In the genomic region with DNA sequence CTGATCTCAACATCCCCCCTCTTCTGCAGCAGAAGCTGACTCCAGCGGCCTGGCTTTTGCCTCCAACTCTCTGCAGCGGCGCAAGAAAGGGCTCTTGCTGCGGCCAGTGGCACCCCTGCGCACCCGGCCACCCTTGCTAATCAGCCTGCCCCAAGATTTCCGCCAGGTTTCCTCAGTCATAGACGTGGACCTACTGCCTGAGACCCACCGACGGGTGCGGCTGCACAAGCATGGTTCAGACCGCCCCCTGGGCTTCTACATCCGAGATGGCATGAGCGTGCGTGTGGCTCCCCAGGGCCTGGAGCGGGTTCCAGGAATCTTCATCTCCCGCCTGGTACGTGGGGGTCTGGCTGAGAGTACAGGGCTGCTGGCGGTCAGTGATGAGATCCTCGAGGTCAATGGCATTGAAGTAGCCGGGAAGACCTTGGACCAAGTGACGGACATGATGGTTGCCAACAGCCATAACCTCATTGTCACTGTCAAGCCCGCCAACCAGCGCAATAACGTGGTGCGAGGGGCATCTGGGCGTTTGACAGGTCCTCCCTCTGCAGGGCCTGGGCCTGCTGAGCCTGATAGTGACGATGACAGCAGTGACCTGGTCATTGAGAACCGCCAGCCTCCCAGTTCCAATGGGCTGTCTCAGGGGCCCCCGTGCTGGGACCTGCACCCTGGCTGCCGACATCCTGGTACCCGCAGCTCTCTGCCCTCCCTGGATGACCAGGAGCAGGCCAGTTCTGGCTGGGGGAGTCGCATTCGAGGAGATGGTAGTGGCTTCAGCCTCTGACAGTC, we compare ENCODE assay signal across 12 cellular contexts. TPM values are rescaled to one million over a fixed set of nuclear protein-coding genes. Genes with fewer than 3 reads are reported as not detected.
A peak's percentile ranks its signal among the peaks of the same experiment; 100 is the strongest.
DNase-seq lines count a peak whose midpoint lies in the region; ATAC-seq, FAIRE-seq and TF ChIP-seq lines count a peak whose summit lies in the region.
"Had no signal": no experiment of that assay in that cellular context is flagged by ENCODE, and none has a peak within 500 bp of the region (broad histone marks: within the 10 kb centered on the region; RNA-seq: fewer than 3 reads in every experiment).

No MANE protein-coding gene starts in this region.

- CTCF ChIA-PET in CD4-positive, alpha-beta memory T cell (lab: Charles Lee; ENCODE audit: partially characterized antibody), result interaction anchor here (1.3 to 6.4 kb wide), 6 partner anchors 9 to 180 kb away, joined by 4 to 51 read pairs (median 16); a partner anchor contains a TSS
- CTCF ChIA-PET in GM12878 (lab: Yijun Ruan, JAX), result interaction anchor here (1.4 to 11.9 kb wide), 3 partner anchors 17 to 144 kb away, joined by 5 to 196 read pairs (median 12); a partner anchor contains a TSS

- H3K27ac Mint-ChIP-seq in CD4-positive, alpha-beta memory T cell, result peak overlapping the region; percentile 90 to 98 (median 97)
- no peak overlapping the region for H3K27ac Mint-ChIP-seq in nephron

- peaks cover 4% of the 10 kb centered on the region for H3K36me3 ChIP-seq in CD4-positive, alpha-beta memory T cell (ENCODE audit: insufficient read depth, low read length)
- H3K36me3 ChIP-seq in HUES64 (ENCODE audit: insufficient read depth, low read length) (peaks cover 8% of the 10 kb centered on the region), GM12878 (ENCODE audit: control insufficient read depth in 2 of 2, insufficient read depth in 2 of 2, low read length in 1 of 2) (peaks cover 9 to 10% of the 10 kb centered on the region in 2 experiments; a peak in 3 of 4 replicates)
- H3K36me3 ChIP-seq in effector memory CD4-positive, alpha-beta T cell (ENCODE audit: control insufficient read depth, insufficient read depth, low read length), result peaks cover 12% of the 10 kb centered on the region

- in situ Hi-C loops in GM12878 (cut with MboI), result no loop called here

- intact Hi-C loops in CD4-positive, alpha-beta memory T cell (cut with micrococcal nuclease), result loop anchor here (2.0 to 5.0 kb wide), 5 partner anchors 17 to 181 kb away; a partner anchor contains a TSS
- intact Hi-C loops in GM12878 (cut with micrococcal nuclease; ENCODE audit: unreplicated experiment), result loop anchor here (5.0 kb wide), 1 partner anchor 505 kb away; a partner anchor contains a TSS

- peaks cover 12% of the 10 kb centered on the region for H3K79me2 ChIP-seq in GM12878 (ENCODE audit: control insufficient read depth, insufficient read depth, low read length)

- no peaks in the 10 kb centered on the region for H3K27me3 Mint-ChIP-seq in CD4-positive, alpha-beta memory T cell
- no peaks in the 10 kb centered on the region for H3K27me3 Mint-ChIP-seq in nephron (ENCODE audit: low read depth)

- no peak overlapping the region for H2AFZ ChIP-seq in GM12878 (ENCODE audit: control insufficient read depth, low read depth, low read length)

- no peak for TF ChIP-seq POLR2A in GM12878 (IDR thresholded peaks at IDR 0.05; ENCODE audit: low read depth, low read length)

- peak overlapping the region; percentile 78; the same call in 1 of the 2 replicates for H3K4me2 ChIP-seq in GM12878 (ENCODE audit: control insufficient read depth, insufficient read depth)

- TF ChIP-seq CTCF in GM12878 (IDR thresholded peaks at IDR 0.05 in 2 of 3, conservative IDR thresholded peaks at IDR 0.05 in 1 of 3; ENCODE audit: control insufficient read depth in 2 of 3, extremely low read depth in 1 of 3, insufficient read depth in 1 of 3, low read depth in 3 of 3, low read length in 3 of 3), result no peak
- no peak for TF ChIP-seq CTCF in nephron (IDR thresholded peaks at IDR 0.05; ENCODE audit: unreplicated experiment in 3 of 3)

- no TSS peak for BruUV-seq in GM12878 (replicated peaks; lab: Mats Ljungman, UMichigan)

- SMC1A ChIA-PET in GM12878 (lab: Charles Lee; ENCODE audit: uncharacterized antibody, unreplicated experiment), result interaction anchor here (1.0 to 1.4 kb wide), 2 partner anchors 18 to 154 kb away, joined by 3 read pairs; a partner anchor contains a TSS

- peak overlapping the region; percentile 22; the same call in 1 of the 2 replicates for H3K9ac ChIP-seq in HUES64 (ENCODE audit: low read depth, low read length)
- H3K9ac ChIP-seq in GM12878 (ENCODE audit: control insufficient read depth, insufficient read depth, low read length), result no peak overlapping the region

- H3K9me3 ChIP-seq in CD4-positive, alpha-beta memory T cell (ENCODE audit: control insufficient read depth in 1 of 2, low read length in 2 of 2), result no peaks in the 10 kb centered on the region
- H3K9me3 ChIP-seq in HUES64 (ENCODE audit: insufficient read depth, low read depth, low read length), result no peaks in the 10 kb centered on the region
- H3K9me3 ChIP-seq in GM12878 (replicated peaks; ENCODE audit: control insufficient read depth, insufficient read depth, low read length), result no peaks in the 10 kb centered on the region
- no peaks in the 10 kb centered on the region for H3K9me3 ChIP-seq in effector memory CD4-positive, alpha-beta T cell (ENCODE audit: control insufficient read depth, low read length)

- RAD21 ChIA-PET in GM12878 (lab: Charles Lee; ENCODE audit: unreplicated experiment), result interaction anchor here (0.7 kb wide), 1 partner anchor 17 kb away, joined by 4 read pairs; a partner anchor contains a TSS

- no peak overlapping the region for H3K4me3 ChIP-seq in CD4-positive, alpha-beta memory T cell (ENCODE audit: low read length in 2 of 2)
- H3K4me3 ChIP-seq in HUES64 (ENCODE audit: low read length) (peak overlapping the region; percentile 86), GM12878 (no peak overlapping the region)
- H3K4me3 ChIP-seq in effector memory CD4-positive, alpha-beta T cell (ENCODE audit: insufficient read depth, low read depth, low read length, poor library complexity, severe bottlenecking), result no peak overlapping the region

- no peak for TF ChIP-seq EP300 in GM12878 (IDR thresholded peaks at IDR 0.05; ENCODE audit: borderline replicate concordance in 1 of 2, control insufficient read depth in 1 of 2, low read depth in 2 of 2, low read length in 2 of 2)

- H3K4me1 Mint-ChIP-seq in CD4-positive, alpha-beta memory T cell, result peaks cover 10 to 53% (median 20%) of the 10 kb centered on the region in 4 donors
- H3K4me1 Mint-ChIP-seq in nephron, result no peaks in the 10 kb centered on the region

- H4K20me1 ChIP-seq in GM12878 (ENCODE audit: control insufficient read depth, insufficient read depth), result no peaks in the 10 kb centered on the region

- no peaks in the 10 kb centered on the region for H3K9me3 Mint-ChIP-seq in CD4-positive, alpha-beta memory T cell
- no peaks in the 10 kb centered on the region for H3K9me3 Mint-ChIP-seq in nephron

- WGBS in HUES64, result 93% methylated on average over 34 of the region's 34 CpGs
- WGBS in GM12878 (ENCODE audit: insufficient coverage, insufficient replicate concordance, low lambda C conversion rate, missing lambda C conversion rate), result 97% methylated on average over 34 of the region's 34 CpGs

- no peak for DNase-seq in CD4-positive, alpha-beta memory T cell
- DNase-seq in GM12878 (ENCODE audit: low read depth, low spot score) (no peak), inferior parietal cortex (ENCODE audit: extremely low spot score) (no peak)
- no peak for DNase-seq in effector memory CD4-positive, alpha-beta T cell
- DNase-seq: NCI-H1436, SW 1271 had no signal

- H3K4me1 ChIP-seq in CD4-positive, alpha-beta memory T cell (ENCODE audit: insufficient read depth, low read length), result peaks cover 36% of the 10 kb centered on the region
- H3K4me1 ChIP-seq in HUES64 (ENCODE audit: insufficient read depth, low read length) (peaks cover 4% of the 10 kb centered on the region; the same call in 1 of the 2 replicates), GM12878 (ENCODE audit: control insufficient read depth, insufficient read depth, low read length) (peaks cover 13% of the 10 kb centered on the region)
- H3K4me1 ChIP-seq in effector memory CD4-positive, alpha-beta T cell (ENCODE audit: control insufficient read depth, insufficient read depth, low read length, poor library complexity, severe bottlenecking), result peaks cover 38% of the 10 kb centered on the region

- TF ChIP-seq RAD21 in GM12878 (IDR thresholded peaks at IDR 0.05; ENCODE audit: insufficient read depth, low read depth, low read length), result no peak

- POLR2A ChIA-PET in CD4-positive, alpha-beta memory T cell (lab: Charles Lee; ENCODE audit: partially characterized antibody), result interaction anchor here (0.9 to 4.6 kb wide), 5 partner anchors 16 to 141 kb away, joined by 3 to 72 read pairs (median 5); a partner anchor contains a TSS
- POLR2A ChIA-PET in GM12878 (lab: Charles Lee), result no interaction called here

- no peak for ATAC-seq in GM12878
- ATAC-seq in GM21526 (IDR thresholded peaks at IDR 0.05; ENCODE audit: low FRiP score, unreplicated experiment), result no peak
- no peak for ATAC-seq in HG02642 (IDR thresholded peaks at IDR 0.05; ENCODE audit: poor library complexity, unreplicated experiment)
- ATAC-seq: esophagus mucosa had no signal

- H3K4me3 Mint-ChIP-seq in CD4-positive, alpha-beta memory T cell, result peak overlapping the region; percentile 59 to 95 (median 92)
- peak overlapping the region; percentile 63 to 88 (median 87) for H3K4me3 Mint-ChIP-seq in nephron

- FAIRE-seq in GM12878 (lab: Jason Lieb, UNC), result no peak
- FAIRE-seq: bronchial epithelial cell had no signal

- H3K27ac ChIP-seq in CD4-positive, alpha-beta memory T cell (ENCODE audit: low read depth, low read length), result no peak overlapping the region
- H3K27ac ChIP-seq in HUES64 (ENCODE audit: low read depth, low read length) (no peak overlapping the region), GM12878 (ENCODE audit: control insufficient read depth, insufficient read depth) (no peak overlapping the region)
- H3K27ac ChIP-seq in effector memory CD4-positive, alpha-beta T cell (ENCODE audit: insufficient read depth, low read length, poor library complexity, severe bottlenecking), result no peak overlapping the region

- H3K27me3 ChIP-seq in CD4-positive, alpha-beta memory T cell (ENCODE audit: insufficient read depth, low read length), result no peaks in the 10 kb centered on the region
- peaks cover 5% of the 10 kb centered on the region; the same call in 1 of the 2 replicates for H3K27me3 ChIP-seq in HUES64 (ENCODE audit: insufficient read depth, low read length)
- H3K27me3 ChIP-seq in GM12878 (replicated peaks in 1 of 2; ENCODE audit: control insufficient read depth in 2 of 2, insufficient read depth in 2 of 2, low read length in 1 of 2), result no peaks in the 10 kb centered on the region
- no peaks in the 10 kb centered on the region for H3K27me3 ChIP-seq in effector memory CD4-positive, alpha-beta T cell (replicated peaks; ENCODE audit: control insufficient read depth, insufficient read depth, low read length, poor library complexity, severe bottlenecking)

- peaks cover 0 to 14% of the 10 kb centered on the region in 2 donors for H3K36me3 Mint-ChIP-seq in CD4-positive, alpha-beta memory T cell
- peaks cover 8% of the 10 kb centered on the region for H3K36me3 Mint-ChIP-seq in nephron (ENCODE audit: low read depth)

RNA-seq across cellular contexts. Expression of a gene that starts 1.3 kb away (rescaled TPM):
- total RNA-seq in CD4-positive, alpha-beta memory T cell, result 1 to 10 TPM; 7.4 to 8.8 TPM
- 10 to 100 TPM; 17.8 to 26.5 TPM for polyA plus RNA-seq in CD4-positive, alpha-beta memory T cell
- polyA plus RNA-seq in HUES64 (2013, experiment 1 of 2), result 7.2 TPM
- 6.1 TPM for polyA plus RNA-seq in HUES64 (2013, experiment 2 of 2)
- total RNA-seq in GM12878 (2013; cell fraction: nucleolus; rRNA removed), result not detected in 2 replicates
- total RNA-seq in GM12878 (2014; rRNA removed) (8.0 and 9.1 TPM in 2 replicates), GM12878 (2014; rRNA removed; fragmentation: Illumina TruSeq; extraction: Trizol) (3.0 and 3.4 TPM in 2 replicates), GM12878 (2021) (6.2 and 7.5 TPM in 2 replicates)
- polyA plus RNA-seq in GM12878 (2011; ENCODE audit: low read depth), result 0.98 TPM
- polyA plus RNA-seq in GM12878 (2011; rRNA removed) (0.92 and 1.9 TPM in 2 replicates), GM12878 (2014; fragmentation: Illumina TruSeq; extraction: Trizol) (0.27 and 1.7 TPM in 2 replicates), GM12878 (2014; fragmentation: Nextera tagmentation; extraction: Ambion mirVana) (under 1 TPM; 0.42 to 0.62 TPM), GM12878 (2014; rRNA removed) (7.1 and 9.8 TPM in 2 replicates), GM12878 (2016; fragmentation: Nextera tagmentation; extraction: Ambion mirVana) (10 to 100 TPM in 1 of 2 experiments, 1 to 10 TPM in 1; 5.7 to 10.1 TPM)
- polyA plus RNA-seq in GM12878 (2011; cell fraction: cytosol; rRNA removed), result 3.5 and 6.3 TPM in 2 replicates
- polyA plus RNA-seq in GM12878 (2011; cell fraction: nucleus; rRNA removed), result 3.4 and 3.7 TPM in 2 replicates
- polyA plus RNA-seq in GM12878 (2012), result 3.4 and 3.7 TPM in 2 replicates
- 0.95 and 1.4 TPM in 2 replicates for polyA minus RNA-seq in GM12878 (2011; rRNA and poly(A)+ RNA removed)
- 1.5 and 1.9 TPM in 2 replicates for polyA minus RNA-seq in GM12878 (2011; cell fraction: cytosol; rRNA and poly(A)+ RNA removed)
- polyA minus RNA-seq in GM12878 (2011; cell fraction: nucleus; rRNA and poly(A)+ RNA removed), result 1.5 and 2.2 TPM in 2 replicates

RNA-seq across cellular contexts. Expression of a gene that starts 2.0 kb away (rescaled TPM):
- total RNA-seq in CD4-positive, alpha-beta memory T cell, result 10 to 100 TPM; 49.6 to 50.6 TPM
- polyA plus RNA-seq in CD4-positive, alpha-beta memory T cell, result 10 to 100 TPM; 33.3 to 48.5 TPM
- 28.5 TPM for polyA plus RNA-seq in HUES64 (2013, experiment 1 of 2)
- 37.8 TPM for polyA plus RNA-seq in HUES64 (2013, experiment 2 of 2)
- total RNA-seq in GM12878 (2013; cell fraction: nucleolus; rRNA removed), result 20.1 and 22.8 TPM in 2 replicates
- total RNA-seq in GM12878 (2014; rRNA removed) (26.3 and 36.1 TPM in 2 replicates), GM12878 (2014; rRNA removed; fragmentation: Illumina TruSeq; extraction: Trizol) (9.8 and 10.0 TPM in 2 replicates), GM12878 (2021) (32.4 and 32.9 TPM in 2 replicates)
- polyA plus RNA-seq in GM12878 (2011; ENCODE audit: low read depth), result 11.7 TPM
- polyA plus RNA-seq in GM12878 (2011; rRNA removed) (5.6 and 15.6 TPM in 2 replicates), GM12878 (2014; fragmentation: Illumina TruSeq; extraction: Trizol) (2.8 and 11.3 TPM in 2 replicates), GM12878 (2014; fragmentation: Nextera tagmentation; extraction: Ambion mirVana) (1 to 10 TPM; 2.9 to 9.7 TPM), GM12878 (2014; rRNA removed) (32.2 and 35.6 TPM in 2 replicates), GM12878 (2016; fragmentation: Nextera tagmentation; extraction: Ambion mirVana) (10 to 100 TPM; 45.0 to 46.7 TPM)
- 18.1 and 22.2 TPM in 2 replicates for polyA plus RNA-seq in GM12878 (2011; cell fraction: cytosol; rRNA removed)
- 67.6 and 72.5 TPM in 2 replicates for polyA plus RNA-seq in GM12878 (2011; cell fraction: nucleus; rRNA removed)
- 26.0 and 29.8 TPM in 2 replicates for polyA plus RNA-seq in GM12878 (2012)
- 7.0 and 15.8 TPM in 2 replicates for polyA minus RNA-seq in GM12878 (2011; rRNA and poly(A)+ RNA removed)
- 12.3 and 13.3 TPM in 2 replicates for polyA minus RNA-seq in GM12878 (2011; cell fraction: cytosol; rRNA and poly(A)+ RNA removed)
- 25.6 and 44.0 TPM in 2 replicates for polyA minus RNA-seq in GM12878 (2011; cell fraction: nucleus; rRNA and poly(A)+ RNA removed)

RNA-seq across cellular contexts. Expression of a gene that starts 4.5 kb away (rescaled TPM):
- total RNA-seq in CD4-positive, alpha-beta memory T cell, result 1 to 10 TPM; 6.7 to 7.7 TPM
- 1 to 10 TPM; 1.1 to 2.4 TPM for polyA plus RNA-seq in CD4-positive, alpha-beta memory T cell
- 6.5 TPM for polyA plus RNA-seq in HUES64 (2013, experiment 1 of 2)
- polyA plus RNA-seq in HUES64 (2013, experiment 2 of 2), result 9.9 TPM
- 6.3 and 8.3 TPM in 2 replicates for total RNA-seq in GM12878 (2013; cell fraction: nucleolus; rRNA removed)
- total RNA-seq in GM12878 (2014; rRNA removed), result 7.7 and 9.1 TPM in 2 replicates
- 2.5 TPM in 2 replicates for total RNA-seq in GM12878 (2014; rRNA removed; fragmentation: Illumina TruSeq; extraction: Trizol)
- total RNA-seq in GM12878 (2021), result 7.2 and 8.1 TPM in 2 replicates
- 0.60 TPM for polyA plus RNA-seq in GM12878 (2011; ENCODE audit: low read depth)
- polyA plus RNA-seq in GM12878 (2011; rRNA removed), result 2.8 and 5.2 TPM in 2 replicates
- 5.4 and 9.3 TPM in 2 replicates for polyA plus RNA-seq in GM12878 (2011; cell fraction: cytosol; rRNA removed)
- 27.3 and 32.8 TPM in 2 replicates for polyA plus RNA-seq in GM12878 (2011; cell fraction: nucleus; rRNA removed)
- polyA plus RNA-seq in GM12878 (2012), result 5.5 and 6.9 TPM in 2 replicates
- 0.30 and 0.97 TPM in 2 replicates for polyA plus RNA-seq in GM12878 (2014; fragmentation: Illumina TruSeq; extraction: Trizol)
- polyA plus RNA-seq in GM12878 (2014; fragmentation: Nextera tagmentation; extraction: Ambion mirVana), result 1 to 10 TPM in 1 of 2 experiments, under 1 TPM in 1; 0.19 to 1.1 TPM
- 6.8 and 11.4 TPM in 2 replicates for polyA plus RNA-seq in GM12878 (2014; rRNA removed)
- polyA plus RNA-seq in GM12878 (2016; fragmentation: Nextera tagmentation; extraction: Ambion mirVana), result 1 to 10 TPM; 2.1 to 3.1 TPM
- 3.1 and 3.5 TPM in 2 replicates for polyA minus RNA-seq in GM12878 (2011; rRNA and poly(A)+ RNA removed)
- polyA minus RNA-seq in GM12878 (2011; cell fraction: cytosol; rRNA and poly(A)+ RNA removed), result 2.0 and 3.7 TPM in 2 replicates
- polyA minus RNA-seq in GM12878 (2011; cell fraction: nucleus; rRNA and poly(A)+ RNA removed), result 1.8 and 4.6 TPM in 2 replicates

RNA-seq across cellular contexts. Expression of a gene that starts 4.6 kb away (rescaled TPM):
- total RNA-seq in CD4-positive, alpha-beta memory T cell, result 1 to 10 TPM; 2.9 to 3.6 TPM
- 1 to 10 TPM; 4.1 TPM for polyA plus RNA-seq in CD4-positive, alpha-beta memory T cell
- 0.45 TPM for polyA plus RNA-seq in HUES64 (2013, experiment 1 of 2)
- polyA plus RNA-seq in HUES64 (2013, experiment 2 of 2), result 1.3 TPM
- 2.9 and 3.3 TPM in 2 replicates for total RNA-seq in GM12878 (2013; cell fraction: nucleolus; rRNA removed)
- total RNA-seq in GM12878 (2014; rRNA removed) (1.7 and 3.3 TPM in 2 replicates), GM12878 (2014; rRNA removed; fragmentation: Illumina TruSeq; extraction: Trizol) (0.55 and 0.89 TPM in 2 replicates), GM12878 (2021) (2.7 and 3.0 TPM in 2 replicates)
- polyA plus RNA-seq in GM12878 (2011; ENCODE audit: low read depth), result 0.49 TPM
- polyA plus RNA-seq in GM12878 (2011; rRNA removed) (0.53 and 1.2 TPM in 2 replicates), GM12878 (2014; fragmentation: Illumina TruSeq; extraction: Trizol) (0.51 TPM in 1 of 2 replicates, not detected in the other), GM12878 (2014; fragmentation: Nextera tagmentation; extraction: Ambion mirVana) (under 1 TPM; 0.11 to 0.18 TPM), GM12878 (2014; rRNA removed) (2.3 and 2.4 TPM in 2 replicates), GM12878 (2016; fragmentation: Nextera tagmentation; extraction: Ambion mirVana) (1 to 10 TPM; 2.0 to 3.2 TPM)
- polyA plus RNA-seq in GM12878 (2011; cell fraction: cytosol; rRNA removed), result 1.5 and 2.6 TPM in 2 replicates
- polyA plus RNA-seq in GM12878 (2011; cell fraction: nucleus; rRNA removed), result 6.1 and 6.6 TPM in 2 replicates
- 2.5 and 2.8 TPM in 2 replicates for polyA plus RNA-seq in GM12878 (2012)
- 0.88 TPM in 1 of 2 replicates, not detected in the other for polyA minus RNA-seq in GM12878 (2011; rRNA and poly(A)+ RNA removed)
- polyA minus RNA-seq in GM12878 (2011; cell fraction: cytosol; rRNA and poly(A)+ RNA removed), result not detected in 2 replicates
- 0.85 and 1.1 TPM in 2 replicates for polyA minus RNA-seq in GM12878 (2011; cell fraction: nucleus; rRNA and poly(A)+ RNA removed)

RNA-seq across cellular contexts. Expression of a gene that starts 17.1 kb away (rescaled TPM):
- 100 to 1,000 TPM; 194 to 195 TPM for total RNA-seq in CD4-positive, alpha-beta memory T cell
- polyA plus RNA-seq in CD4-positive, alpha-beta memory T cell, result 10 to 100 TPM in 1 of 2 donors, 1 to 10 TPM in 1; 7.5 to 36.3 TPM
- polyA plus RNA-seq in HUES64 (2013, experiment 1 of 2), result 12.9 TPM
- polyA plus RNA-seq in HUES64 (2013, experiment 2 of 2), result 13.6 TPM
- total RNA-seq in GM12878 (2013; cell fraction: nucleolus; rRNA removed), result 66.7 and 80.3 TPM in 2 replicates
- 18.9 and 24.1 TPM in 2 replicates for total RNA-seq in GM12878 (2014; rRNA removed)
- total RNA-seq in GM12878 (2014; rRNA removed; fragmentation: Illumina TruSeq; extraction: Trizol), result 13.7 and 14.0 TPM in 2 replicates
- 87.6 and 104 TPM in 2 replicates for total RNA-seq in GM12878 (2021)
- polyA plus RNA-seq in GM12878 (2011; ENCODE audit: low read depth), result 15.7 TPM
- polyA plus RNA-seq in GM12878 (2011; rRNA removed), result 4.4 and 8.6 TPM in 2 replicates
- polyA plus RNA-seq in GM12878 (2011; cell fraction: cytosol; rRNA removed), result 12.9 and 13.8 TPM in 2 replicates
- 159 and 214 TPM in 2 replicates for polyA plus RNA-seq in GM12878 (2011; cell fraction: nucleus; rRNA removed)
- 54.3 and 58.8 TPM in 2 replicates for polyA plus RNA-seq in GM12878 (2012)
- 1.6 and 13.0 TPM in 2 replicates for polyA plus RNA-seq in GM12878 (2014; fragmentation: Illumina TruSeq; extraction: Trizol)
- polyA plus RNA-seq in GM12878 (2014; fragmentation: Nextera tagmentation; extraction: Ambion mirVana), result 1 to 10 TPM in 1 of 2 experiments, under 1 TPM in 1; 0.82 to 1.9 TPM
- 56.5 and 72.9 TPM in 2 replicates for polyA plus RNA-seq in GM12878 (2014; rRNA removed)
- polyA plus RNA-seq in GM12878 (2016; fragmentation: Nextera tagmentation; extraction: Ambion mirVana), result 1 to 10 TPM; 7.4 to 7.7 TPM
- 11.3 and 15.7 TPM in 2 replicates for polyA minus RNA-seq in GM12878 (2011; rRNA and poly(A)+ RNA removed)
- 11.3 and 13.4 TPM in 2 replicates for polyA minus RNA-seq in GM12878 (2011; cell fraction: cytosol; rRNA and poly(A)+ RNA removed)
- 42.1 and 57.6 TPM in 2 replicates for polyA minus RNA-seq in GM12878 (2011; cell fraction: nucleus; rRNA and poly(A)+ RNA removed)
- total RNA-seq: bronchial epithelial cell had no signal

Comparison
In these comparisons a context has a peak if more than half of its experiments do, and no peak if none do; other contexts are left out.
1. H3K27ac Mint-ChIP-seq: peak in CD4-positive, alpha-beta memory T cell (7 of 7); none in nephron (0 of 3).